Comparison of ENCODE assay signal across 18 cellular contexts in genomic region chr1:62233926-62234450, GRCh38. TPM values are rescaled to one million over a fixed set of nuclear protein-coding genes. Genes with fewer than 3 reads are reported as not detected.
DNase-seq lines count a peak whose midpoint lies in the region; ATAC-seq, FAIRE-seq and TF ChIP-seq lines count a peak whose summit lies in the region.
"Had no signal": no experiment of that assay in that cellular context is flagged by ENCODE, and none has a peak within 500 bp of the region (broad histone marks: within the 10 kb centered on the region; RNA-seq: fewer than 3 reads in every experiment).

No MANE protein-coding gene starts in this region.

- peaks cover 80% of the 10 kb centered on the region for H3K4me1 ChIP-seq in GM23338 (ENCODE audit: insufficient read depth)
- H3K4me1 ChIP-seq in H1 (replicated peaks in 1 of 4; ENCODE audit: control insufficient read depth in 3 of 4, insufficient read depth in 4 of 4, low read length in 3 of 4), result peaks cover 5 to 16% (median 13%) of the 10 kb centered on the region in 4 experiments
- no peaks in the 10 kb centered on the region for H3K4me1 ChIP-seq in osteoblast (ENCODE audit: insufficient read depth, low read length)
- H3K4me1 ChIP-seq: BE2C had no signal

- H3K36me3 ChIP-seq in GM23338 (ENCODE audit: insufficient read depth), result no peaks in the 10 kb centered on the region
- H3K36me3 ChIP-seq in H1 (ENCODE audit: control insufficient read depth in 2 of 4, insufficient read depth in 4 of 4, low read length in 3 of 4), result peaks cover 0 to 15% (median 4%) of the 10 kb centered on the region in 4 experiments; a peak in 4 of 8 replicates
- no peaks in the 10 kb centered on the region for H3K36me3 ChIP-seq in osteoblast (ENCODE audit: insufficient read depth, low read length)
- H3K36me3 ChIP-seq: BE2C had no signal

- no peak overlapping the region for H3K4ac ChIP-seq in H1 (replicated peaks; ENCODE audit: insufficient read length, low read depth, low read length)

- no peaks in the 10 kb centered on the region for H3K79me1 ChIP-seq in H1 (ENCODE audit: low read depth, low read length)

- H4K20me1 ChIP-seq in GM23338 (replicated peaks; ENCODE audit: insufficient read depth) (0 out of 2 replicates have a peak, but pooled peaks cover 6% of the 10 kb centered on the region), H1 (replicated peaks in 1 of 2; ENCODE audit: control insufficient read depth in 1 of 2, insufficient read depth in 2 of 2, low read length in 2 of 2) (peaks cover 0 to 3% of the 10 kb centered on the region in 2 experiments), osteoblast (ENCODE audit: insufficient read depth, low read length) (no peaks in the 10 kb centered on the region)

- DNase-seq in GM23338 (ENCODE audit: low spot score) (no peak), RWPE1 (ENCODE audit: low spot score) (no peak), H1 (ENCODE audit: low read depth in 1 of 2, low spot score in 2 of 2) (no peak), osteoblast (ENCODE audit: insufficient read length, low spot score, missing footprints) (peak; percentile 50), HCEC 1CT (no peak), Ammon's horn (ENCODE audit: low spot score) (no peak), foreskin fibroblast (no peak)
- DNase-seq: BE2C; CD4-positive, alpha-beta memory T cell; DMS153; DMS79 treated with DMSO at 0.1 percent for 48 hours had no signal

- POLR2A ChIA-PET in RWPE1 (lab: Yijun Ruan, JAX; ENCODE audit: low non-redundant PET) (no interaction called here), H1 (lab: Charles Lee; ENCODE audit: partially characterized antibody) (interaction anchor here (0.7 to 10.8 kb wide), 12 partner anchors 8 to 60 kb away, joined by 3 to 98 read pairs (median 6); no protein-coding TSS in a partner anchor)

- H3K9me3 Mint-ChIP-seq in GM23338, result no peaks in the 10 kb centered on the region
- H3K9me3 Mint-ChIP-seq: CD4-positive, alpha-beta memory T cell had no signal

- H3K27me3 Mint-ChIP-seq in GM23338 (ENCODE audit: insufficient read depth, low read depth, poor library complexity), result peaks cover 12% of the 10 kb centered on the region

- H3K9ac ChIP-seq in H1 (replicated peaks in 1 of 4; ENCODE audit: extremely low read depth in 1 of 4, low read depth in 3 of 4, low read length in 3 of 4), result no peak overlapping the region

- H3K27ac ChIP-seq in GM23338 (ENCODE audit: low read depth) (no peak overlapping the region), RWPE1 (peak overlapping the region; percentile 67; the same call in 1 of the 2 replicates), H1 (ENCODE audit: low read depth, low read length) (no peak overlapping the region), osteoblast (ENCODE audit: low read depth, low read length) (no peak overlapping the region)
- H3K27ac ChIP-seq: C4-2B had no signal

- no peak overlapping the region for H3K14ac ChIP-seq in H1 (ENCODE audit: insufficient read length)

- TF ChIP-seq RAD21 in H1 (IDR thresholded peaks at IDR 0.05 in 1 of 2, conservative IDR thresholded peaks at IDR 0.05 in 1 of 2; ENCODE audit: low read depth in 2 of 2, low read length in 2 of 2), result no peak

- no peaks in the 10 kb centered on the region for H3K23me2 ChIP-seq in H1 (ENCODE audit: low read depth, low read length)

- H3K27me3 ChIP-seq in GM23338 (ENCODE audit: insufficient read depth), result no peaks in the 10 kb centered on the region
- H3K27me3 ChIP-seq in H1 (replicated peaks in 1 of 4; ENCODE audit: control insufficient read depth in 3 of 4, extremely low read depth in 1 of 4, insufficient read depth in 3 of 4, low read length in 3 of 4), result no peaks in the 10 kb centered on the region
- H3K27me3 ChIP-seq in osteoblast (ENCODE audit: insufficient read depth, low read length), result no peaks in the 10 kb centered on the region
- H3K27me3 ChIP-seq: BE2C had no signal

- H2BK5ac ChIP-seq in H1 (ENCODE audit: low read depth, low read length), result no peak overlapping the region

- 93% methylated on average over 7 of the region's 7 CpGs; no CpG with 5 or more reads in 1 of the 2 experiments for WGBS in H1 (ENCODE audit: extremely low coverage in 1 of 2, insufficient coverage in 1 of 2, insufficient read length in 1 of 2, insufficient replicate concordance in 2 of 2, low coverage in 1 of 2, low lambda C conversion rate in 2 of 2, missing lambda C conversion rate in 1 of 2), 2 experiments

- H2BK12ac ChIP-seq in H1 (ENCODE audit: low read depth, low read length), result no peak overlapping the region

- peak overlapping the region; percentile 38; the same call in 1 of the 2 replicates for H3K27ac Mint-ChIP-seq in GM23338
- H3K27ac Mint-ChIP-seq: CD4-positive, alpha-beta memory T cell had no signal

- H2AFZ ChIP-seq in GM23338, result no peak overlapping the region
- H2AFZ ChIP-seq in H1 (ENCODE audit: low read length), result no peak overlapping the region
- no peak overlapping the region for H2AFZ ChIP-seq in osteoblast (ENCODE audit: low read length)

- no peak overlapping the region for H2BK15ac ChIP-seq in H1 (ENCODE audit: low read length)

- H2BK120ac ChIP-seq in H1 (replicated peaks; ENCODE audit: low read depth, low read length), result no peak overlapping the region

- no peak for TF ChIP-seq EP300 in H1 (IDR thresholded peaks at IDR 0.05; ENCODE audit: borderline replicate concordance in 1 of 2, low read depth in 2 of 2, low read length in 2 of 2)

- no peaks in the 10 kb centered on the region for H3K9me2 ChIP-seq in GM23338 (ENCODE audit: insufficient read depth)

- H3K4me1 Mint-ChIP-seq in GM23338, result peaks cover 63% of the 10 kb centered on the region
- H3K4me1 Mint-ChIP-seq: CD4-positive, alpha-beta memory T cell had no signal

- CTCF ChIA-PET in RWPE1 (lab: Yijun Ruan, JAX) (interaction anchor here (0.7 kb wide), 1 partner anchor 91 kb away, joined by 3 read pairs; no protein-coding TSS in a partner anchor), H1 (lab: Charles Lee; ENCODE audit: partially characterized antibody) (interaction anchor here (1.0 to 2.0 kb wide), 7 partner anchors 9 to 90 kb away, joined by 3 to 8 read pairs (median 4); no protein-coding TSS in a partner anchor)

- H2BK20ac ChIP-seq in H1 (ENCODE audit: low read length), result no peak overlapping the region

- H3K4me3 ChIP-seq in GM23338 (no peak overlapping the region), H1 (ENCODE audit: extremely low read depth in 1 of 4, insufficient read depth in 2 of 4, low read depth in 3 of 4, low read length in 4 of 4) (no peak overlapping the region), osteoblast (ENCODE audit: insufficient read depth, low read length) (no peak overlapping the region), foreskin fibroblast (ENCODE audit: low read depth in 1 of 2, low read length in 2 of 2) (no peak overlapping the region)

- TF ChIP-seq POLR2A in H1 (IDR thresholded peaks at IDR 0.05; ENCODE audit: control extremely low read depth in 1 of 2, low read depth in 2 of 2, low read length in 2 of 2), result no peak

- no peak overlapping the region for H3K23ac ChIP-seq in H1 (ENCODE audit: insufficient read length)

- FAIRE-seq in H1 (lab: Jason Lieb, UNC), result no peak
- FAIRE-seq: A204.1, D721Med, G401.6, GM12892 had no signal

- no peak overlapping the region for H3K56ac ChIP-seq in H1 (replicated peaks; ENCODE audit: insufficient read length, low read depth, low read length)

- H4K91ac ChIP-seq in H1 (replicated peaks; ENCODE audit: insufficient read length, low read length), result no peak overlapping the region

- peaks cover 20% of the 10 kb centered on the region for H3K36me3 Mint-ChIP-seq in GM23338 (ENCODE audit: low read depth)
- H3K36me3 Mint-ChIP-seq: CD4-positive, alpha-beta memory T cell had no signal

- H3K4me2 ChIP-seq in GM23338 (0 out of 2 replicates have a peak overlapping the region, but pooled peaks have one; percentile 25), H1 (ENCODE audit: insufficient read depth in 1 of 2, low read depth in 2 of 2, low read length in 2 of 2) (no peak overlapping the region), osteoblast (ENCODE audit: insufficient read depth, low read length) (no peak overlapping the region)

- H4K8ac ChIP-seq in H1 (ENCODE audit: extremely low read depth, insufficient read depth, low read length), result no peak overlapping the region

- H4K5ac ChIP-seq in H1 (ENCODE audit: insufficient read length, low read depth, low read length), result no peak overlapping the region

- ATAC-seq in GM23338, result peak; percentile 6; the same call in 1 of the 3 replicates
- no peak for ATAC-seq in activated CD4-positive, CD25-positive, alpha-beta regulatory T cell treated with anti-CD3 and anti-CD28 coated beads, Interleukin-2, amount 50 U/mL, for 24 hours

- H3F3A ChIP-seq in GM23338 (replicated peaks; ENCODE audit: low read depth), result peaks cover 37% of the 10 kb centered on the region

- no peak overlapping the region for H3K4me3 Mint-ChIP-seq in GM23338
- H3K4me3 Mint-ChIP-seq: CD4-positive, alpha-beta memory T cell had no signal

- no peak overlapping the region; the same call in 1 of the 2 replicates for H2AK5ac ChIP-seq in H1 (ENCODE audit: low read depth, low read length)

- TF ChIP-seq CTCF in GM23338 (conservative IDR thresholded peaks at IDR 0.05; ENCODE audit: low read depth in 2 of 2) (no peak), RWPE1 (conservative IDR thresholded peaks at IDR 0.05; ENCODE audit: low read depth) (no peak), H1 (IDR thresholded peaks at IDR 0.05; ENCODE audit: control extremely low read depth in 1 of 3, insufficient read depth in 1 of 3, low read depth in 1 of 3, low read length in 3 of 3) (no peak), osteoblast (IDR thresholded peaks at IDR 0.05; ENCODE audit: extremely low read depth, low read depth, low read length) (no peak), foreskin fibroblast (IDR thresholded peaks at IDR 0.05; ENCODE audit: low read depth, low read length) (no peak)

- H3K18ac ChIP-seq in H1 (ENCODE audit: extremely low read depth, low read length), result peak overlapping the region; percentile 74; the same call in 1 of the 2 replicates

- H3K79me2 ChIP-seq in GM23338 (replicated peaks; ENCODE audit: insufficient read depth) (no peaks in the 10 kb centered on the region), H1 (ENCODE audit: control insufficient read depth in 1 of 2, insufficient read depth in 2 of 2, low read length in 2 of 2) (no peaks in the 10 kb centered on the region), osteoblast (ENCODE audit: insufficient read depth, low read length) (no peaks in the 10 kb centered on the region)

- H3K9me3 ChIP-seq in H1 (ENCODE audit: insufficient read depth in 2 of 2, low read depth in 1 of 2, low read length in 1 of 2), result no peaks in the 10 kb centered on the region
- H3K9me3 ChIP-seq in osteoblast (ENCODE audit: low read depth, low read length), result no peaks in the 10 kb centered on the region
- H3K9me3 ChIP-seq: BE2C had no signal

RNA-seq across cellular contexts. Expression of gene L1TD1, which starts 39.3 kb away (rescaled TPM):
- total RNA-seq in GM23338 (2014; rRNA removed; shearing (Covaris generic)), result 280 and 283 TPM in 2 replicates
- polyA plus RNA-seq in GM23338 (2016; fragmentation: Nextera tagmentation; extraction: Ambion mirVana) (509 and 628 TPM in 2 replicates), H1 (2011; rRNA removed) (20.8 and 35.3 TPM in 2 replicates)
- total RNA-seq in H1 (2021; fragmentation: NEBNext Ultra II Directional; extraction: Animal tissue kit (Norgen Biotek cat#: 25700)), result 425 and 441 TPM in 2 replicates
- 102 TPM for polyA plus RNA-seq in H1 (2011; cell fraction: cytosol; rRNA removed)
- 28.5 TPM for polyA plus RNA-seq in H1 (2011; cell fraction: nucleus; rRNA removed)
- 165 to 378 TPM (median 196 TPM) in 4 replicates for polyA plus RNA-seq in H1 (2012, experiment 1 of 2)
- polyA plus RNA-seq in H1 (2012, experiment 2 of 2), result 19.6 TPM
- 521 TPM for polyA plus RNA-seq in H1 (2013, experiment 1 of 2)
- 516 TPM for polyA plus RNA-seq in H1 (2013, experiment 2 of 2)
- polyA minus RNA-seq in H1 (2011; rRNA and poly(A)+ RNA removed), result 32.9 and 39.8 TPM in 2 replicates
- polyA minus RNA-seq in H1 (2011; cell fraction: cytosol; rRNA and poly(A)+ RNA removed), result 55.6 TPM
- 94.0 TPM for polyA minus RNA-seq in H1 (2011; cell fraction: nucleus; rRNA and poly(A)+ RNA removed)
- total RNA-seq in osteoblast, result 0.29 TPM in 1 of 2 replicates, not detected in the other
- total RNA-seq: CD4-positive, alpha-beta memory T cell; H4 had no signal
- polyA plus RNA-seq: CD4-positive, alpha-beta memory T cell had no signal

Comparison
In these comparisons a context has a peak if more than half of its experiments do, and no peak if none do; other contexts are left out.
1. RNA of gene L1TD1, which starts 39.3 kb away (total RNA-seq): 425 to 441 TPM in H1 and 280 to 283 TPM in GM23338; 0.29 TPM in osteoblast; every median in the first group is over 100 times any median in the second.